Comparison of ENCODE assay signal across 8 cellular contexts in the genomic region with DNA sequence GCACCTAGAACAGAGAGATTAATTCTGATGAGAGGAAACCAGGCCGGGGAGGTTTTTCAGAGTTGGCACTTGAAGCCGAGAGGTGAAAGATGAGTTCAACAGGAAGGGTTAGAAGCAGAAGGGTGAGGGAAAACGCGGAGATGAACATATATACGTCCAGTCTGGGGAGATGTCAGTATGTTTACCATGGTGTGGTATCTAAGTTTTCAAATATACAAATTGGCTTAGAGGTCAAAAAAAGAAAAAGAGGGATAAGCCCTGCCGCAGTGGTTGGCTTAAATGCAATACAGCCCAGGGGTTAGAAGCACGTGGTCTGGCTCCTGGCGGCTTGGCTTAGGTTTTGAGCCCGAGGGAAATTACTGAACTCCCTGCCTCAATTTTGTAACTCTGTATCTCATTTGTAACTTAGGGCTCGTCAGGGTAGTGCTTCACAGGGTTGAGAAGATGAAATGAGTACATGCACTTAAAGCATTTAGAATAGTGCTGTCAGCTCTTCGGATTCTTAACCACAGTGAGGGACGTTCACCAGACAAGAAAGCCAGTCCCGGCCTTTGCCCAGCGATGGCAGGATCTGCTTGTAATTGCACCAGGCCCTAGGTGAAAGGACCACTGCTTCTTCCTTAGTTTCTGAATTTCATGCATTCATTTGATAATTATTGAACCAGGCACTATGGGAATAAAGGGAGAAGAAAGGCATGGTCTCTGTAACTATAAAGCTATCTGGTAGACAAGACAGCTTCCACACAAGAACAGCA. TPM values are rescaled to one million over a fixed set of nuclear protein-coding genes. Genes with fewer than 3 reads are reported as not detected.
DNase-seq lines count a peak whose midpoint lies in the region; ATAC-seq and TF ChIP-seq lines count a peak whose summit lies in the region.

No MANE protein-coding gene starts in this region.

- peak overlapping the region; percentile 10 for H3K4me3 Mint-ChIP-seq in WTC11

- ATAC-seq in WTC11 (no peak), left cardiac atrium (peak; percentile 16 to 32), GM21786 (IDR thresholded peaks at IDR 0.05; ENCODE audit: unreplicated experiment) (no peak)

- intact Hi-C loops in left cardiac atrium (cut with DNase I): loop anchor here in 1 of 2 donors (5.0 kb wide), 1 partner anchor 175 kb away; no protein-coding TSS in a partner anchor

- no peak for TF ChIP-seq CTCF in WTC11 (IDR thresholded peaks at IDR 0.05)

- peaks cover 40% of the 10 kb centered on the region for H3K4me1 Mint-ChIP-seq in WTC11

- H3K4me3 ChIP-seq in skeletal muscle tissue (ENCODE audit: low read length in 3 of 3): peak overlapping the region; percentile 52 to 60 (median 59)

- no peaks in the 10 kb centered on the region for H3K9me3 ChIP-seq in skeletal muscle tissue (ENCODE audit: control insufficient read depth in 3 of 3, low read length in 3 of 3)

- H3K27ac ChIP-seq in skeletal muscle tissue (ENCODE audit: low read depth, low read length): peak overlapping the region; percentile 99

- H3K27me3 Mint-ChIP-seq in WTC11 (ENCODE audit: low read depth): no peaks in the 10 kb centered on the region; the same call in 1 of the 2 replicates

- H3K9me3 Mint-ChIP-seq in WTC11: no peaks in the 10 kb centered on the region

- H3K4me1 ChIP-seq in skeletal muscle tissue (ENCODE audit: control insufficient read depth in 3 of 3, insufficient read depth in 3 of 3, low read length in 3 of 3): peaks cover 35 to 46% (median 45%) of the 10 kb centered on the region in 3 donors

- H3K36me3 ChIP-seq in skeletal muscle tissue (ENCODE audit: control insufficient read depth in 3 of 3, insufficient read depth in 3 of 3, low read length in 3 of 3): peaks cover 0 to 7% (median 4%) of the 10 kb centered on the region in 3 donors

- POLR2A ChIA-PET in WTC11 (lab: Charles Lee): interaction anchor here (0.6 to 1.9 kb wide), 6 partner anchors 92 to 361 kb away, joined by 3 to 6 read pairs (median 3); no protein-coding TSS in a partner anchor

- CTCF ChIA-PET in WTC11 (lab: Charles Lee): interaction anchor here (0.6 to 4.4 kb wide), 14 partner anchors 12 to 362 kb away, joined by 3 to 34 read pairs (median 4); no protein-coding TSS in a partner anchor

- no peaks in the 10 kb centered on the region for H3K27me3 ChIP-seq in skeletal muscle tissue (ENCODE audit: control insufficient read depth in 3 of 3, insufficient read depth in 3 of 3, low read length in 3 of 3)

- H3K27ac Mint-ChIP-seq in WTC11: peak overlapping the region; percentile 90

- H3K9ac ChIP-seq in skeletal muscle tissue (ENCODE audit: low read depth in 1 of 3, low read length in 3 of 3): peak overlapping the region; percentile 84 to 90 (median 90)

- DNase-seq in DMS153 treated with DMSO at 0.1 percent for 48 hours (lab: John Stamatoyannopoulos, UW; ENCODE audit: unreplicated experiment) (peak; percentile 78), DMS153 (lab: John Stamatoyannopoulos, UW) (no peak), WTC11 (ENCODE audit: low spot score) (no peak), left cardiac atrium (peak; percentile 58), iPS-NIHi11 (ENCODE audit: low spot score) (no peak), NAMALWA (ENCODE audit: low spot score) (no peak)

- H3K36me3 Mint-ChIP-seq in WTC11: peaks cover 14% of the 10 kb centered on the region

TF ChIP-seq in WTC11, 78 proteins besides CTCF, POLR2A, EP300 and RAD21:
- TF ChIP-seq, protein P1, sequence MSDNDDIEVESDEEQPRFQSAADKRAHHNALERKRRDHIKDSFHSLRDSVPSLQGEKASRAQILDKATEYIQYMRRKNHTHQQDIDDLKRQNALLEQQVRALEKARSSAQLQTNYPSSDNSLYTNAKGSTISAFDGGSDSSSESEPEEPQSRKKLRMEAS (CRISPR knock-in tag; IDR thresholded peaks at IDR 0.05): peak; percentile 45; the same call in 1 of the 2 replicates
- no peak for TF ChIP-seq MYBL2 (CRISPR knock-in tag; IDR thresholded peaks at IDR 0.05)

RNA-seq across cellular contexts. Expression of a gene that starts 6.4 kb away (rescaled TPM):
- total RNA-seq in WTC11 (2021): 28.4 to 65.9 TPM (median 62.3 TPM) in 3 replicates
- total RNA-seq in left cardiac atrium: 10 to 100 TPM; 13.2 to 60.5 TPM
- 23.0 TPM for total RNA-seq in skeletal muscle tissue

Comparison
In these comparisons a context has a peak if more than half of its experiments do, and no peak if none do; other contexts are left out.
1. DNase-seq: peak in DMS153 treated with DMSO at 0.1 percent for 48 hours (single experiment) and left cardiac atrium (single experiment); none in DMS153 (single experiment), WTC11 (single experiment), iPS-NIHi11 (single experiment) and NAMALWA (single experiment).
2. ATAC-seq: peak in left cardiac atrium (2 of 2); none in WTC11 (single experiment) and GM21786 (single experiment).